1 cellular context compared by ENCODE assay signal in the genomic region with DNA sequence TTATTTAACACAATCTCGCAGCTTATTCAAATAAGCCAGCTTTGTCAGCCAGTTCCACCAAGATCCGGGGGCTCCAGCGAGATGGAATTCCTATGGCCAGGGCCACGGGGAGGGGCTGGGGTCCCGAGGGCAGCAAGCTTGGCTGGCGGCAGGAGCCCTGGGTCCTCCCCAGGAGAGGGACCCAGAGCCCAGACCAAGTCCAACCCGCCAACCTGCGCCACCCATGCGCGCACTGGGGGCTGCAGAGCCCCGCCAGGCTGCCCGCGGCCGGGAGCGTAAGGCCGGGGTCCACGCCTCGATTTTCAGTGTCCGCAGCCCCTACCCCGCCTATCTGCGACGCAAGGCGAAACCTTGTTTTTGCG.
TF ChIP-seq lines count a peak whose summit lies in the region.

No MANE protein-coding gene starts in this region.

TF ChIP-seq in H1, 55 proteins besides CTCF, POLR2A, EP300 and RAD21:
- no peak for TF ChIP-seq TBP (IDR thresholded peaks at IDR 0.05; ENCODE audit: low read depth, low read length)
- peak; percentile 18 for TF ChIP-seq KDM4A (IDR thresholded peaks at IDR 0.05; ENCODE audit: low read depth, low read length, severe bottlenecking)
- peak; percentile 80 for TF ChIP-seq EZH2 (IDR thresholded peaks at IDR 0.05; ENCODE audit: low read depth, low read length, severe bottlenecking)
- TF ChIP-seq SUZ12 (IDR thresholded peaks at IDR 0.05; ENCODE audit: low read length), result peak; percentile 84
- TF ChIP-seq GABPA (IDR thresholded peaks at IDR 0.05; ENCODE audit: borderline replicate concordance, insufficient read depth, low read length), result no peak
- no peak for TF ChIP-seq HDAC2 (IDR thresholded peaks at IDR 0.05; ENCODE audit: borderline replicate concordance in 1 of 2, low read depth in 2 of 2, low read length in 2 of 2)
